ENCODE assay signal across 22 cellular contexts in the genomic region with DNA sequence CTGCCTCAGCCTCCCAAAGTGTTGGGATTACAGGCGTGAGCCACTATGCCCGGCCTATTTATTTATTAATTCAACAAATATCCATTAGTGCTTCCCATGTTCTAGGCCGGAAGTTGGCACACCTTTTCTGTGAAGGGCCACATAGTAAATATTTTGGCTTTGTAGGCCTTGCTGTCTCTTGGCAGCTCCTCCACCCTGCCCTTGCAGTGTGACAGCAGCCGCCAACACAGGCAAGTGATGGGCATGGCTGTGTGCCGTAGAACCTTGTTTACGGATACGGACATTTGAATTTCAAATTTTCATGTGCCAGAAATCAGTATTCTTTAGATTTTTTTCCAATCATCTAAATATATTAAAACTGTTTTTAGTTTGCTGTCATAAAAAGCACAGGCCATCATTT.
DNase-seq lines count a peak whose midpoint lies in the region; ATAC-seq and TF ChIP-seq lines count a peak whose summit lies in the region.
"Had no signal": no experiment of that assay in that cellular context is flagged by ENCODE, and none has a peak within 500 bp of the region (broad histone marks: within the 10 kb centered on the region; RNA-seq: fewer than 3 reads in every experiment).

No MANE protein-coding gene starts in this region.

- no peaks in the 10 kb centered on the region for H3K9me3 Mint-ChIP-seq in endodermal cell
- H3K9me3 Mint-ChIP-seq: CD14-positive monocyte; CD4-positive, alpha-beta T cell; CD8-positive, alpha-beta memory T cell had no signal

- H3K27me3 ChIP-seq in cardiac muscle cell (no peaks in the 10 kb centered on the region), endodermal cell (ENCODE audit: control insufficient read depth, insufficient read depth, low read length, poor library complexity, severe bottlenecking) (no peaks in the 10 kb centered on the region)
- H3K27me3 ChIP-seq: BE2C; BLaER1 treated with 17β-estradiol and CSF1 and Interleukin-3, amounts not matched to agents 10 nM and 100 nM had no signal

- TF ChIP-seq CTCF in cardiac muscle cell (IDR thresholded peaks at IDR 0.05; ENCODE audit: low read depth, low read length) (no peak), endodermal cell (conservative IDR thresholded peaks at IDR 0.05) (no peak)

- intact Hi-C loops in Right ventricle myocardium inferior (cut with DNase I), result no loop called here

- H3K27ac ChIP-seq in cardiac muscle cell (peak overlapping the region; percentile 27), endodermal cell (ENCODE audit: low read depth, low read length) (peak overlapping the region; percentile 91)
- H3K27ac ChIP-seq: A549; BLaER1 treated with 17β-estradiol and CSF1 and Interleukin-3, amounts not matched to agents 10 nM and 100 nM; GM23248 had no signal

- H3K36me3 ChIP-seq in cardiac muscle cell (no peaks in the 10 kb centered on the region), endodermal cell (ENCODE audit: control insufficient read depth, insufficient read depth, low read length) (peaks cover 16% of the 10 kb centered on the region)

- peak; percentile 13 for DNase-seq in NCI-H2029 (lab: John Stamatoyannopoulos, UW)
- no peak for DNase-seq in NCI-H2029 treated with DMSO at 0.1 percent for 48 hours (lab: John Stamatoyannopoulos, UW)
- no peak for DNase-seq in cardiac muscle cell (ENCODE audit: low read depth in 1 of 2, low spot score in 1 of 2)
- no peak for DNase-seq in Right ventricle myocardium inferior (ENCODE audit: missing footprints)
- no peak for DNase-seq in endodermal cell
- peak; percentile 2 for DNase-seq in midbrain (lab: John Stamatoyannopoulos, UW)
- no peak for DNase-seq in glomerular visceral epithelial cell (ENCODE audit: extremely low spot score)
- no peak for DNase-seq in RPMI8226
- DNase-seq: 8988T; ACHN; AML-193; BE2C; CD4-positive, alpha-beta T cell; CD8-positive, alpha-beta memory T cell; DMS 273 treated with DMSO at 0.1 percent for 48 hours; DND-41; GM23248; H7; HCEC 1CT had no signal

- H3K27me3 Mint-ChIP-seq in endodermal cell (ENCODE audit: insufficient read depth), result no peaks in the 10 kb centered on the region
- H3K27me3 Mint-ChIP-seq: CD4-positive, alpha-beta T cell; CD8-positive, alpha-beta memory T cell had no signal

- no peak overlapping the region for H3K9ac ChIP-seq in endodermal cell (ENCODE audit: extremely low read depth, low read length, poor library complexity, severe bottlenecking)
- H3K9ac ChIP-seq: BLaER1 treated with 17β-estradiol and CSF1 and Interleukin-3, amounts not matched to agents 10 nM and 100 nM; GM23248 had no signal

- peaks cover 20% of the 10 kb centered on the region for H3K36me3 Mint-ChIP-seq in endodermal cell (ENCODE audit: low read depth)

- no peak overlapping the region for H3K27ac Mint-ChIP-seq in endodermal cell
- H3K27ac Mint-ChIP-seq: CD14-positive monocyte; CD4-positive, alpha-beta T cell had no signal

- H3K4me3 Mint-ChIP-seq in endodermal cell, result no peak overlapping the region
- H3K4me3 Mint-ChIP-seq: CD14-positive monocyte; CD4-positive, alpha-beta T cell; CD8-positive, alpha-beta memory T cell had no signal

- H3K9me3 ChIP-seq in cardiac muscle cell (ENCODE audit: low read depth) (no peaks in the 10 kb centered on the region), endodermal cell (ENCODE audit: control insufficient read depth, low read length) (no peaks in the 10 kb centered on the region)
- H3K9me3 ChIP-seq: A549; BE2C; BLaER1 treated with 17β-estradiol and CSF1 and Interleukin-3, amounts not matched to agents 10 nM and 100 nM had no signal

- 90 to 100% methylated on average over 6 to 7 of the region's 7 CpGs for WGBS in endodermal cell (ENCODE audit: insufficient coverage in 1 of 2, insufficient read length in 1 of 2), 2 experiments

- peaks cover 36% of the 10 kb centered on the region for H3K4me1 Mint-ChIP-seq in endodermal cell
- H3K4me1 Mint-ChIP-seq: CD14-positive monocyte; CD8-positive, alpha-beta memory T cell had no signal

- H3K4me3 ChIP-seq in cardiac muscle cell (no peak overlapping the region), endodermal cell (ENCODE audit: low read length) (no peak overlapping the region)
- H3K4me3 ChIP-seq: A549; BLaER1 treated with 17β-estradiol and CSF1 and Interleukin-3, amounts not matched to agents 10 nM and 100 nM; GM23248 had no signal

- no peak for ATAC-seq in Right ventricle myocardium inferior
- ATAC-seq: A549 had no signal

- peaks cover 12% of the 10 kb centered on the region for H3K4me1 ChIP-seq in cardiac muscle cell (ENCODE audit: low read depth)
- peaks cover 13% of the 10 kb centered on the region for H3K4me1 ChIP-seq in endodermal cell (ENCODE audit: control insufficient read depth, insufficient read depth, low read length)
- H3K4me1 ChIP-seq: BE2C had no signal

Comparison
In these comparisons a context has a peak if more than half of its experiments do, and no peak if none do; other contexts are left out.
1. DNase-seq: peak in NCI-H2029 (single experiment) and midbrain (single experiment); none in NCI-H2029 treated with DMSO at 0.1 percent for 48 hours (single experiment), cardiac muscle cell (0 of 2), Right ventricle myocardium inferior (single experiment), endodermal cell (single experiment), glomerular visceral epithelial cell (single experiment) and RPMI8226 (single experiment).